18 cellular contexts compared by ENCODE assay signal in the genomic region with DNA sequence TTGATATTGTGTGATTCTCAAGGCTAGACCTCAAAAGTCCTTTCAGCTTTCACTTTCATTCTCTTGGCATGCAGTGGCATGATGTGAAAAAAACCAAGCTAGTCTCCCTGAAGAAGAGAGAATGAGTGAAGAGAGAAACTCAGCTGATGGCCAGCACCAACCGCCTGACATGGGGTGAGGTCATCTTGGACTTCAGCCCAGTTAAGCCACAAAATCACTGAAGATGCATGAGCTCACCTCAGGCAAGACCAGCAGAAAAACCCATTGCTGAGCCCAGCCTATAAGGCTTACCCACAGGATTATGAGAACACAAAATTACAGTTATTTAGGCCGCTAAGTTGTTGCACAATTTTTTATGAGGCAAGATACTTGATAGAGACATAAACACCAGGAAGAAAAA.
DNase-seq lines count a peak whose midpoint lies in the region; ATAC-seq lines count a peak whose summit lies in the region.
"Had no signal": no experiment of that assay in that cellular context is flagged by ENCODE, and none has a peak within 500 bp of the region (broad histone marks: within the 10 kb centered on the region; RNA-seq: fewer than 3 reads in every experiment).

No MANE protein-coding gene starts in this region.

- H3K9me3 ChIP-seq in trophoblast cell (ENCODE audit: insufficient read depth, low read depth, low read length) = no peaks in the 10 kb centered on the region
- H3K9me3 ChIP-seq: ovary, uterus had no signal

- no peak overlapping the region for H3K4ac ChIP-seq in trophoblast cell (ENCODE audit: low read depth, low read length)

- H3K27ac Mint-ChIP-seq in activated naive CD4-positive, alpha-beta T cell treated with anti-CD3 and anti-CD28 coated beads, Interleukin-2, amount 10 ng/mL, durations not matched to agents 7 days and 5 days = no peak overlapping the region
- H3K27ac Mint-ChIP-seq: activated CD8-positive, alpha-beta T cell treated with anti-CD3 and anti-CD28 coated beads for 36 hours; activated T-helper 17 cell treated with anti-CD3 and anti-CD28 coated beads, Interleukin-2, amount 50 U/mL, for 72 hours; stimulated activated memory B cell treated with anti-CD40 and anti-IgM and Interleukin-4, amounts not matched to agents 10 μg/mL and 1 μg/mL and 100 μg/mL, for 72 hours had no signal

- no peak overlapping the region for H4K12ac ChIP-seq in trophoblast cell (ENCODE audit: low read depth, low read length)

- no peak overlapping the region for H3K9ac ChIP-seq in trophoblast cell (ENCODE audit: low read length)
- H3K9ac ChIP-seq: BLaER1 had no signal

- H3K9me3 Mint-ChIP-seq in activated naive CD4-positive, alpha-beta T cell treated with anti-CD3 and anti-CD28 coated beads, Interleukin-2, amount 10 ng/mL, durations not matched to agents 7 days and 5 days = peaks cover 13% of the 10 kb centered on the region

- H3K18ac ChIP-seq in trophoblast cell (ENCODE audit: low read length) = no peak overlapping the region

- H2BK120ac ChIP-seq in trophoblast cell (ENCODE audit: insufficient read depth, low read length, poor library complexity) = no peak overlapping the region

- no peak overlapping the region for H2AFZ ChIP-seq in trophoblast cell (ENCODE audit: insufficient read depth, low read length, poor library complexity)

- H3K36me3 ChIP-seq in trophoblast cell (ENCODE audit: control insufficient read depth in 1 of 2, insufficient read depth in 2 of 2, low read length in 2 of 2) = no peaks in the 10 kb centered on the region
- H3K36me3 ChIP-seq: BLaER1, heart right ventricle, ovary, uterus had no signal

- no peak overlapping the region for H2BK5ac ChIP-seq in trophoblast cell (ENCODE audit: low read depth, low read length, poor library complexity)

- H3K27me3 Mint-ChIP-seq in activated naive CD4-positive, alpha-beta T cell treated with anti-CD3 and anti-CD28 coated beads, Interleukin-2, amount 10 ng/mL, durations not matched to agents 7 days and 5 days = no peaks in the 10 kb centered on the region
- H3K27me3 Mint-ChIP-seq: activated CD8-positive, alpha-beta T cell treated with anti-CD3 and anti-CD28 coated beads for 36 hours; activated T-helper 17 cell treated with anti-CD3 and anti-CD28 coated beads, Interleukin-2, amount 50 U/mL, for 72 hours; stimulated activated memory B cell treated with anti-CD40 and anti-IgM and Interleukin-4, amounts not matched to agents 10 μg/mL and 1 μg/mL and 100 μg/mL, for 72 hours had no signal

- no peak overlapping the region for H3K4me3 ChIP-seq in trophoblast cell (ENCODE audit: low read depth, low read length)
- H3K4me3 ChIP-seq: BLaER1, heart right ventricle, ovary, uterus had no signal

- H4K91ac ChIP-seq in trophoblast cell (ENCODE audit: low read depth, low read length) = no peak overlapping the region

- no peak for ATAC-seq in HG03457 (IDR thresholded peaks at IDR 0.05; ENCODE audit: unreplicated experiment)
- ATAC-seq: activated CD8-positive, alpha-beta T cell treated with anti-CD3 and anti-CD28 coated beads for 36 hours; activated T-helper 17 cell treated with anti-CD3 and anti-CD28 coated beads, Interleukin-2, amount 50 U/mL, for 72 hours; heart right ventricle; stimulated activated memory B cell treated with anti-CD40 and anti-IgM and Interleukin-4, amounts not matched to agents 10 μg/mL and 1 μg/mL and 100 μg/mL, for 72 hours had no signal

- no peak overlapping the region for H3K4me2 ChIP-seq in trophoblast cell (ENCODE audit: low read length)
- H3K4me2 ChIP-seq: BLaER1 had no signal

- H3K79me2 ChIP-seq in trophoblast cell (ENCODE audit: control insufficient read depth, insufficient read depth, low read length, poor library complexity) = no peaks in the 10 kb centered on the region

- no peak overlapping the region for H3K4me3 Mint-ChIP-seq in activated naive CD4-positive, alpha-beta T cell treated with anti-CD3 and anti-CD28 coated beads, Interleukin-2, amount 10 ng/mL, durations not matched to agents 7 days and 5 days
- H3K4me3 Mint-ChIP-seq: activated CD8-positive, alpha-beta T cell treated with anti-CD3 and anti-CD28 coated beads for 36 hours; activated T-helper 17 cell treated with anti-CD3 and anti-CD28 coated beads, Interleukin-2, amount 50 U/mL, for 72 hours; stimulated activated memory B cell treated with anti-CD40 and anti-IgM and Interleukin-4, amounts not matched to agents 10 μg/mL and 1 μg/mL and 100 μg/mL, for 72 hours had no signal

- no peaks in the 10 kb centered on the region for H3K79me1 ChIP-seq in trophoblast cell (ENCODE audit: low read length)

- H3K36me3 Mint-ChIP-seq in activated naive CD4-positive, alpha-beta T cell treated with anti-CD3 and anti-CD28 coated beads, Interleukin-2, amount 10 ng/mL, durations not matched to agents 7 days and 5 days = no peaks in the 10 kb centered on the region
- H3K36me3 Mint-ChIP-seq: stimulated activated memory B cell treated with anti-CD40 and anti-IgM and Interleukin-4, amounts not matched to agents 10 μg/mL and 1 μg/mL and 100 μg/mL, for 72 hours had no signal

- no peak overlapping the region for H2BK12ac ChIP-seq in trophoblast cell (ENCODE audit: low read length)

- H3K4me1 Mint-ChIP-seq in activated naive CD4-positive, alpha-beta T cell treated with anti-CD3 and anti-CD28 coated beads, Interleukin-2, amount 10 ng/mL, durations not matched to agents 7 days and 5 days = no peaks in the 10 kb centered on the region
- H3K4me1 Mint-ChIP-seq: activated T-helper 17 cell treated with anti-CD3 and anti-CD28 coated beads, Interleukin-2, amount 50 U/mL, for 72 hours; stimulated activated memory B cell treated with anti-CD40 and anti-IgM and Interleukin-4, amounts not matched to agents 10 μg/mL and 1 μg/mL and 100 μg/mL, for 72 hours had no signal

- no peaks in the 10 kb centered on the region for H3K27me3 ChIP-seq in trophoblast cell (ENCODE audit: insufficient read depth, low read length)
- H3K27me3 ChIP-seq: BLaER1, heart right ventricle, ovary, uterus had no signal

- DNase-seq in HT1080 (ENCODE audit: low read depth) = peak; percentile 86
- DNase-seq in NOMO-1 treated with DMSO at 0.1 percent for 48 hours (lab: John Stamatoyannopoulos, UW; ENCODE audit: unreplicated experiment) = peak; percentile 28
- peak; percentile 48 for DNase-seq in epithelial cell of prostate (ENCODE audit: low read depth, low spot score)
- DNase-seq in trophoblast cell = no peak
- DNase-seq in activated naive CD4-positive, alpha-beta T cell treated with anti-CD3 and anti-CD28 coated beads, Interleukin-2, amount 10 ng/mL, durations not matched to agents 7 days and 5 days = no peak
- DNase-seq in activated CD4-positive, alpha-beta T cell treated with anti-CD3 and anti-CD28 coated beads for 48 hours = no peak
- DNase-seq: activated CD8-positive, alpha-beta T cell treated with anti-CD3 and anti-CD28 coated beads for 36 hours; heart right ventricle; KBM-7; NCI-H187 treated with DMSO at 0.1 percent for 48 hours; NCI-H69; ovary; SIG-M5; uterus had no signal

- H3K4me1 ChIP-seq in trophoblast cell (ENCODE audit: control insufficient read depth in 1 of 2, insufficient read depth in 2 of 2, low read length in 2 of 2) = no peaks in the 10 kb centered on the region
- H3K4me1 ChIP-seq: BLaER1, heart right ventricle, uterus had no signal

- no peak overlapping the region for H3K14ac ChIP-seq in trophoblast cell (ENCODE audit: low read length)

- peak overlapping the region; percentile 74 for H3K23ac ChIP-seq in trophoblast cell (ENCODE audit: low read length)

- H2AK5ac ChIP-seq in trophoblast cell (ENCODE audit: low read length) = no peak overlapping the region

- H4K8ac ChIP-seq in trophoblast cell (ENCODE audit: low read depth, low read length) = no peak overlapping the region

- H3K27ac ChIP-seq in epithelial cell of prostate (no peak overlapping the region), trophoblast cell (ENCODE audit: low read depth, low read length) (no peak overlapping the region)
- H3K27ac ChIP-seq: BLaER1, heart right ventricle, ovary, uterus had no signal

- WGBS in trophoblast cell (ENCODE audit: extremely low coverage, insufficient coverage, insufficient read length) = no CpG with 5 or more reads among the region's 2 CpGs

- CTCF ChIA-PET in activated naive CD4-positive, alpha-beta T cell treated with anti-CD3 and anti-CD28 coated beads, Interleukin-2, amount 10 ng/mL, durations not matched to agents 7 days and 5 days (lab: Charles Lee) = no interaction called here

Comparison
In these comparisons a context has a peak if more than half of its experiments do, and no peak if none do; other contexts are left out.
1. DNase-seq: peak in HT1080 (single experiment), NOMO-1 treated with DMSO at 0.1 percent for 48 hours (single experiment) and epithelial cell of prostate (single experiment); none in trophoblast cell (0 of 2), activated naive CD4-positive, alpha-beta T cell treated with anti-CD3 and anti-CD28 coated beads, Interleukin-2, amount 10 ng/mL, durations not matched to agents 7 days and 5 days (single experiment) and activated CD4-positive, alpha-beta T cell treated with anti-CD3 and anti-CD28 coated beads for 48 hours (single experiment).